In genomic region chr12:62839869-62840268, GRCh38 we compare ENCODE assay signal across 18 cellular contexts.
DNase-seq lines count a peak whose midpoint lies in the region; ATAC-seq and TF ChIP-seq lines count a peak whose summit lies in the region.
"Had no signal": no experiment of that assay in that cellular context is flagged by ENCODE, and none has a peak within 500 bp of the region (broad histone marks: within the 10 kb centered on the region; RNA-seq: fewer than 3 reads in every experiment).

No MANE protein-coding gene starts in this region.

- no peaks in the 10 kb centered on the region for H3K27me3 Mint-ChIP-seq in Caco-2 (ENCODE audit: insufficient read depth, unreplicated experiment)
- H3K27me3 Mint-ChIP-seq in Calu3 (ENCODE audit: unreplicated experiment): no peaks in the 10 kb centered on the region
- H3K27me3 Mint-ChIP-seq in chondrocyte (ENCODE audit: low read depth): no peaks in the 10 kb centered on the region

- H3K27ac Mint-ChIP-seq in Caco-2 (ENCODE audit: unreplicated experiment): peak overlapping the region; percentile 2
- H3K27ac Mint-ChIP-seq in Calu3 (ENCODE audit: unreplicated experiment): peak overlapping the region; percentile 16
- H3K27ac Mint-ChIP-seq in chondrocyte (ENCODE audit: unreplicated experiment): peak overlapping the region; percentile 79
- H3K27ac Mint-ChIP-seq: CD4-positive, alpha-beta memory T cell; GM23338; H9; HFFc6 had no signal

- TF ChIP-seq CTCF in Caco-2 (IDR thresholded peaks at IDR 0.05; ENCODE audit: insufficient read depth in 1 of 2, low read depth in 1 of 2, low read length in 1 of 2, severe bottlenecking in 1 of 2, unreplicated experiment in 1 of 2) (no peak), Calu3 (IDR thresholded peaks at IDR 0.05; ENCODE audit: unreplicated experiment) (no peak), chondrocyte (IDR thresholded peaks at IDR 0.05) (no peak), RWPE1 (conservative IDR thresholded peaks at IDR 0.05; ENCODE audit: low read depth) (no peak)

- POLR2A ChIA-PET in Caco-2 (lab: Charles Lee): no interaction called here
- POLR2A ChIA-PET in RWPE1 (lab: Yijun Ruan, JAX; ENCODE audit: low non-redundant PET): no interaction called here

- intact Hi-C loops in Caco-2 (cut with micrococcal nuclease; ENCODE audit: unreplicated experiment) (loop anchor here (5.0 kb wide), 1 partner anchor 92 kb away; no protein-coding TSS in a partner anchor), Calu3 (cut with micrococcal nuclease; ENCODE audit: unreplicated experiment) (loop anchor here (10.0 kb wide), 1 partner anchor 145 kb away; no protein-coding TSS in a partner anchor)

- no peak overlapping the region for H2AK5ac ChIP-seq in neuronal stem cell (ENCODE audit: low read depth, low read length)

- no peak overlapping the region for H3K18ac ChIP-seq in neuronal stem cell (ENCODE audit: low read length)

- no peak overlapping the region for H2BK12ac ChIP-seq in neuronal stem cell (ENCODE audit: low read length)

- peaks cover 76% of the 10 kb centered on the region for H3K4me1 ChIP-seq in Caco-2
- peaks cover 6 to 14% of the 10 kb centered on the region in 2 donors for H3K4me1 ChIP-seq in neuronal stem cell (ENCODE audit: control insufficient read depth in 2 of 2, insufficient read depth in 1 of 2, low read depth in 1 of 2, low read length in 2 of 2)
- no peaks in the 10 kb centered on the region for H3K4me1 ChIP-seq in SJCRH30

- H3K4me3 ChIP-seq in Caco-2 (ENCODE audit: low read depth, low read length) (no peak overlapping the region), neuronal stem cell (ENCODE audit: low read length in 2 of 2) (no peak overlapping the region), SJCRH30 (no peak overlapping the region)
- H3K4me3 ChIP-seq: GM23338 had no signal

- H3K36me3 Mint-ChIP-seq in Caco-2 (ENCODE audit: insufficient read depth, unreplicated experiment): peaks cover 59% of the 10 kb centered on the region
- H3K36me3 Mint-ChIP-seq in Calu3 (ENCODE audit: insufficient read depth, unreplicated experiment): no peaks in the 10 kb centered on the region
- H3K36me3 Mint-ChIP-seq in chondrocyte (ENCODE audit: low read depth): no peaks in the 10 kb centered on the region
- H3K36me3 Mint-ChIP-seq: CD4-positive, alpha-beta memory T cell had no signal

- BruUV-seq in Caco-2 (replicated peaks; lab: Mats Ljungman, UMichigan) (no TSS peak), Calu3 (replicated peaks; lab: Mats Ljungman, UMichigan) (no TSS peak)

- H2BK120ac ChIP-seq in neuronal stem cell (ENCODE audit: low read depth, low read length): no peak overlapping the region

- ATAC-seq in HG03025 (IDR thresholded peaks at IDR 0.05; ENCODE audit: low FRiP score, unreplicated experiment): no peak
- no peak for ATAC-seq in HG02642 (IDR thresholded peaks at IDR 0.05; ENCODE audit: poor library complexity, unreplicated experiment)
- ATAC-seq: GM23338, HCT116 had no signal

- H3K27me3 ChIP-seq in Caco-2 (replicated peaks; ENCODE audit: control insufficient read depth, insufficient read depth, low read length): no peaks in the 10 kb centered on the region
- H3K27me3 ChIP-seq in neuronal stem cell (ENCODE audit: control insufficient read depth in 3 of 3, insufficient read depth in 3 of 3, low read depth in 1 of 3, low read length in 3 of 3): no peaks in the 10 kb centered on the region
- H3K27me3 ChIP-seq in SJCRH30: no peaks in the 10 kb centered on the region

- H3K23ac ChIP-seq in neuronal stem cell (ENCODE audit: low read depth, low read length, poor library complexity): no peak overlapping the region

- no CpG with 5 or more reads among the region's 3 CpGs for WGBS in neuronal stem cell (ENCODE audit: extremely low coverage in 2 of 2, insufficient read length in 2 of 2, insufficient replicate concordance in 1 of 2), 2 donors

- no peaks in the 10 kb centered on the region for H3K9me3 ChIP-seq in Caco-2
- H3K9me3 ChIP-seq in neuronal stem cell (replicated peaks in 1 of 2; ENCODE audit: control insufficient read depth in 2 of 2, insufficient read depth in 1 of 2, low read depth in 1 of 2, low read length in 2 of 2): no peaks in the 10 kb centered on the region
- H3K9me3 ChIP-seq in SJCRH30 (replicated peaks): no peaks in the 10 kb centered on the region

- H3K4me2 ChIP-seq in neuronal stem cell (ENCODE audit: insufficient read depth, low read length, poor library complexity, severe bottlenecking): no peak overlapping the region
- H3K4me2 ChIP-seq: GM23338 had no signal

- no peak overlapping the region for H4K91ac ChIP-seq in neuronal stem cell (ENCODE audit: low read depth, low read length, poor library complexity)

- no peak overlapping the region for H2BK5ac ChIP-seq in neuronal stem cell (ENCODE audit: low read length)

- peaks cover 2% of the 10 kb centered on the region for H3K36me3 ChIP-seq in Caco-2 (ENCODE audit: control insufficient read depth, insufficient read depth, low read length)
- H3K36me3 ChIP-seq in neuronal stem cell (replicated peaks in 1 of 2; ENCODE audit: control insufficient read depth in 2 of 2, insufficient read depth in 2 of 2, low read length in 2 of 2): no peaks in the 10 kb centered on the region
- no peaks in the 10 kb centered on the region for H3K36me3 ChIP-seq in SJCRH30

- CTCF ChIA-PET in Caco-2 (lab: Charles Lee) (no interaction called here), Calu3 (lab: Charles Lee) (no interaction called here), RWPE1 (lab: Yijun Ruan, JAX) (no interaction called here)

- H3K14ac ChIP-seq in neuronal stem cell (ENCODE audit: low read length): no peak overlapping the region

- H3K9ac ChIP-seq in neuronal stem cell (ENCODE audit: low read depth, low read length, poor library complexity): no peak overlapping the region

- H2AFZ ChIP-seq in neuronal stem cell (ENCODE audit: low read length): peak overlapping the region; percentile 9
- H2AFZ ChIP-seq: GM23338 had no signal

- no peak overlapping the region for H3K4ac ChIP-seq in neuronal stem cell (ENCODE audit: low read length)

- H3K4me3 Mint-ChIP-seq in Caco-2 (ENCODE audit: unreplicated experiment) (peak overlapping the region; percentile 3), Calu3 (ENCODE audit: low read depth, unreplicated experiment) (no peak overlapping the region), chondrocyte (ENCODE audit: unreplicated experiment) (no peak overlapping the region)
- H3K4me3 Mint-ChIP-seq: CD4-positive, alpha-beta memory T cell; GM23338; H9; HFFc6 had no signal

- H3K27ac ChIP-seq in neuronal stem cell (replicated peaks; ENCODE audit: low read length): no peak overlapping the region
- H3K27ac ChIP-seq in SJCRH30: no peak overlapping the region
- no peak overlapping the region for H3K27ac ChIP-seq in RWPE1

- peaks cover 45% of the 10 kb centered on the region for H3K4me1 Mint-ChIP-seq in Caco-2 (ENCODE audit: low read depth, unreplicated experiment)
- peaks cover 32% of the 10 kb centered on the region for H3K4me1 Mint-ChIP-seq in Calu3 (ENCODE audit: low read depth, unreplicated experiment)
- H3K4me1 Mint-ChIP-seq in chondrocyte (ENCODE audit: low read depth): peaks cover 48% of the 10 kb centered on the region
- H3K4me1 Mint-ChIP-seq: CD4-positive, alpha-beta memory T cell had no signal

- no peaks in the 10 kb centered on the region for H3K79me1 ChIP-seq in neuronal stem cell (ENCODE audit: low read depth, low read length)

- no peaks in the 10 kb centered on the region for H3K9me3 Mint-ChIP-seq in Caco-2 (ENCODE audit: unreplicated experiment)
- H3K9me3 Mint-ChIP-seq in Calu3 (ENCODE audit: low read depth, unreplicated experiment): peaks cover 4% of the 10 kb centered on the region
- no peaks in the 10 kb centered on the region for H3K9me3 Mint-ChIP-seq in chondrocyte (ENCODE audit: low read depth)
- H3K9me3 Mint-ChIP-seq: HFFc6 had no signal

- no peak for DNase-seq in Caco-2
- DNase-seq in Calu3: no peak
- no peak for DNase-seq in chondrocyte (ENCODE audit: low spot score)
- DNase-seq in neuronal stem cell (ENCODE audit: low spot score): no peak
- no peak for DNase-seq in SJCRH30
- DNase-seq in RWPE1 (ENCODE audit: low spot score): no peak
- DNase-seq: C1 segment of cervical spinal cord; CD4-positive, alpha-beta memory T cell; COR-L47; DMS 273 treated with DMSO at 0.1 percent for 48 hours; DMS79; GF-D8; H9; HFFc6 had no signal

- no peak overlapping the region for H2BK15ac ChIP-seq in neuronal stem cell (ENCODE audit: low read length)

- no peak overlapping the region for H4K8ac ChIP-seq in neuronal stem cell (ENCODE audit: low read depth, low read length)

Comparison
In these comparisons a context has a peak if more than half of its experiments do, and no peak if none do; other contexts are left out.
1. H3K27ac Mint-ChIP-seq: peak in every context shown above with its lines; median percentile 79 in chondrocyte; 16 in Calu3; 2 in Caco-2.